Comparison of ENCODE assay signal across 8 cellular contexts in genomic region chr12:121399391-121400331, GRCh38. TPM values are rescaled to one million over a fixed set of nuclear protein-coding genes. Genes with fewer than 3 reads are reported as not detected.
DNase-seq lines count a peak whose midpoint lies in the region; ATAC-seq and TF ChIP-seq lines count a peak whose summit lies in the region.

Gene RNF34 (plus strand): TSS chr12:121400118. CDS start chr12:121400213, 95 bp downstream.

- H3K4me3 Mint-ChIP-seq in activated T-cell treated with anti-CD3 and anti-CD28 coated beads, Interleukin-2, amount 50 U/mL, for 24 hours: peak within 1 kb of the TSS; percentile 94

- peaks cover 34% of the 10 kb centered on the region for H3K4me1 Mint-ChIP-seq in activated T-cell treated with anti-CD3 and anti-CD28 coated beads, Interleukin-2, amount 50 U/mL, for 24 hours (ENCODE audit: low read depth)

- peaks cover 13 to 15% of the 10 kb centered on the region in 2 donors for H3K4me1 ChIP-seq in mucosa of rectum (ENCODE audit: control insufficient read depth in 2 of 2, insufficient read depth in 2 of 2, low read length in 2 of 2)

- no peaks in the 10 kb centered on the region for H3K9me3 Mint-ChIP-seq in activated T-cell treated with anti-CD3 and anti-CD28 coated beads, Interleukin-2, amount 50 U/mL, for 24 hours

- peak within 1 kb of the TSS; percentile 100 for H3K27ac Mint-ChIP-seq in activated T-cell treated with anti-CD3 and anti-CD28 coated beads, Interleukin-2, amount 50 U/mL, for 24 hours

- H3K9me3 ChIP-seq in mucosa of rectum (ENCODE audit: control insufficient read depth in 2 of 2, low read length in 2 of 2): no peaks in the 10 kb centered on the region

- peak; percentile 87 for ATAC-seq in GM21717 (IDR thresholded peaks at IDR 0.05; ENCODE audit: unreplicated experiment)

- peak within 1 kb of the TSS; percentile 92 to 94 for H3K9ac ChIP-seq in mucosa of rectum (ENCODE audit: low read depth in 1 of 2, low read length in 2 of 2)

- in situ Hi-C loops in KBM-7 (cut with MboI; ENCODE audit: low pct_unique_long_range_greater_than_20kb, low sequenced_read_pairs): no loop called here

- H3K27me3 ChIP-seq in mucosa of rectum (ENCODE audit: control insufficient read depth in 2 of 2, insufficient read depth in 2 of 2, low read length in 2 of 2): no peaks in the 10 kb centered on the region

- no peaks in the 10 kb centered on the region for H3K27me3 Mint-ChIP-seq in activated T-cell treated with anti-CD3 and anti-CD28 coated beads, Interleukin-2, amount 50 U/mL, for 24 hours

- peak within 1 kb of the TSS; percentile 93 for H3K4me3 ChIP-seq in epithelial cell of proximal tubule (ENCODE audit: low read depth, low read length)
- H3K4me3 ChIP-seq in mucosa of rectum (ENCODE audit: low read length in 2 of 2): peak within 1 kb of the TSS; percentile 84 to 97

- TF ChIP-seq CTCF in epithelial cell of proximal tubule (conservative IDR thresholded peaks at IDR 0.05; ENCODE audit: low read depth, low read length): no peak

- peak; percentile 98 for DNase-seq in DMS153 treated with DMSO at 0.1 percent for 48 hours (lab: John Stamatoyannopoulos, UW; ENCODE audit: unreplicated experiment)
- DNase-seq in KBM-7: peak; percentile 99
- peak; percentile 97 for DNase-seq in activated T-cell treated with anti-CD3 and anti-CD28 coated beads, Interleukin-2, amount 50 U/mL, for 24 hours
- DNase-seq in epithelial cell of proximal tubule (ENCODE audit: low read depth): peak; percentile 68
- peak; percentile 98 for DNase-seq in stimulated activated CD8-positive, alpha-beta memory T cell treated with anti-CD3 and anti-CD28 coated beads, Interleukin-4, amount 100 ng/mL, for 48 hours

- H3K36me3 Mint-ChIP-seq in activated T-cell treated with anti-CD3 and anti-CD28 coated beads, Interleukin-2, amount 50 U/mL, for 24 hours (ENCODE audit: low read depth): peaks cover 49% of the 10 kb centered on the region

- H3K36me3 ChIP-seq in mucosa of rectum (ENCODE audit: control insufficient read depth in 2 of 2, insufficient read depth in 2 of 2, low read length in 2 of 2): peaks cover 0 to 2% of the 10 kb centered on the region in 2 donors

- H3K27ac ChIP-seq in mucosa of rectum (ENCODE audit: low read depth in 2 of 2, low read length in 2 of 2): peak within 1 kb of the TSS; percentile 93 to 95

TF ChIP-seq in PFSK-1, 5 proteins besides CTCF, POLR2A, EP300 and RAD21:
- TF ChIP-seq SIN3A (IDR thresholded peaks at IDR 0.05; ENCODE audit: borderline replicate concordance, insufficient read depth, low read length) (0 out of 2 replicates have a peak, but pooled peaks have one; percentile 84), POLR2AphosphoS5 (IDR thresholded peaks at IDR 0.05; ENCODE audit: low read depth, low read length) (peak; percentile 98), FOXP2 (optimal IDR thresholded peaks at IDR 0.05; ENCODE audit: borderline replicate concordance, extremely low read depth, extremely low read length, insufficient read depth) (peak; percentile 76), TAF1 (IDR thresholded peaks at IDR 0.05; ENCODE audit: borderline replicate concordance, insufficient read depth, low read length) (peak; percentile 93)
- TF ChIP-seq, protein P1, sequence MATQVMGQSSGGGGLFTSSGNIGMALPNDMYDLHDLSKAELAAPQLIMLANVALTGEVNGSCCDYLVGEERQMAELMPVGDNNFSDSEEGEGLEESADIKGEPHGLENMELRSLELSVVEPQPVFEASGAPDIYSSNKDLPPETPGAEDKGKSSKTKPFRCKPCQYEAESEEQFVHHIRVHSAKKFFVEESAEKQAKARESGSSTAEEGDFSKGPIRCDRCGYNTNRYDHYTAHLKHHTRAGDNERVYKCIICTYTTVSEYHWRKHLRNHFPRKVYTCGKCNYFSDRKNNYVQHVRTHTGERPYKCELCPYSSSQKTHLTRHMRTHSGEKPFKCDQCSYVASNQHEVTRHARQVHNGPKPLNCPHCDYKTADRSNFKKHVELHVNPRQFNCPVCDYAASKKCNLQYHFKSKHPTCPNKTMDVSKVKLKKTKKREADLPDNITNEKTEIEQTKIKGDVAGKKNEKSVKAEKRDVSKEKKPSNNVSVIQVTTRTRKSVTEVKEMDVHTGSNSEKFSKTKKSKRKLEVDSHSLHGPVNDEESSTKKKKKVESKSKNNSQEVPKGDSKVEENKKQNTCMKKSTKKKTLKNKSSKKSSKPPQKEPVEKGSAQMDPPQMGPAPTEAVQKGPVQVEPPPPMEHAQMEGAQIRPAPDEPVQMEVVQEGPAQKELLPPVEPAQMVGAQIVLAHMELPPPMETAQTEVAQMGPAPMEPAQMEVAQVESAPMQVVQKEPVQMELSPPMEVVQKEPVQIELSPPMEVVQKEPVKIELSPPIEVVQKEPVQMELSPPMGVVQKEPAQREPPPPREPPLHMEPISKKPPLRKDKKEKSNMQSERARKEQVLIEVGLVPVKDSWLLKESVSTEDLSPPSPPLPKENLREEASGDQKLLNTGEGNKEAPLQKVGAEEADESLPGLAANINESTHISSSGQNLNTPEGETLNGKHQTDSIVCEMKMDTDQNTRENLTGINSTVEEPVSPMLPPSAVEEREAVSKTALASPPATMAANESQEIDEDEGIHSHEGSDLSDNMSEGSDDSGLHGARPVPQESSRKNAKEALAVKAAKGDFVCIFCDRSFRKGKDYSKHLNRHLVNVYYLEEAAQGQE (IDR thresholded peaks at IDR 0.05; ENCODE audit: insufficient read depth in 1 of 2, low read depth in 2 of 2, low read length in 2 of 2): 0 out of 4 replicates have a peak, but pooled peaks of 1 of the 2 experiments have one; percentile 36
TF ChIP-seq in PFSK-1: peak in this region for 5.

RNA-seq across cellular contexts. Expression of gene RNF34, which starts in this region (rescaled TPM):
- 47.7 TPM for polyA plus RNA-seq in PFSK-1 (2012; ENCODE audit: insufficient read length, low read depth)
- 43.8 and 52.3 TPM in 2 replicates for total RNA-seq in epithelial cell of proximal tubule

Comparison
In these comparisons a context has a peak if more than half of its experiments do, and no peak if none do; other contexts are left out.
1. Peak in every context shown above with its lines: DNase-seq, ATAC-seq, H3K4me3 ChIP-seq and H3K27ac ChIP-seq.